In the genomic region with DNA sequence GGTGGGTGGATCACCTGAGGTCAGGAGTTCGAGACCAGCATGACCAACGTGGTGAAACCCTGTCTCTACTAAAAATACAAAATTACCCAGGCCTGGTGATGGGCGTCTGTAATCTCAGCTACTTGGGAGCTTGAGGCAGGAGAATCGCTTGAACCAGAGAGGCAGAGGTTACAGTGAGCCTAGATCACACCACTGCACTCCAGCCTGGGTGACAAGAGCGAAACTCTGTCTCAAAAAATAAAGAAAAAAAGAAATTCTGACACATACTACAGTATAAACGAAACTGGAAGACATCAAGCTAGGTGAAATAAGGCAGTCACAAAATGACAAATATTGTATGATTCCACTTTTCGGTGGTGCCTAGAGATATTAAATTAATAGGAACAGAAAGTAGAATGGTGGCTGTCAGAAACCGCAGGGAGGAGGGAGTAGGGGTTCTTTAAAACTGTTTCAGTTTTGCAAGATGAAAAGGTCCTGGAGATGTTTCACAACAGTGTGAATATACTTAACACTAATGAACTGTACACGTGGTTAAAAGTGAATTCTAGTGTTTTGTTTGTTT, we compare ENCODE assay signal across 8 cellular contexts. TPM values are rescaled to one million over a fixed set of nuclear protein-coding genes. Genes with fewer than 3 reads are reported as not detected.
DNase-seq lines count a peak whose midpoint lies in the region; ATAC-seq, FAIRE-seq and TF ChIP-seq lines count a peak whose summit lies in the region.

No MANE protein-coding gene starts in this region.

- H3K36me3 ChIP-seq in right lobe of liver (no peaks in the 10 kb centered on the region), HepG2 (replicated peaks in 1 of 2; ENCODE audit: control insufficient read depth in 1 of 2, insufficient read depth in 2 of 2, low read length in 2 of 2) (no peaks in the 10 kb centered on the region), SJCRH30 (no peaks in the 10 kb centered on the region)

- H3K4me3 Mint-ChIP-seq in activated CD8-positive, alpha-beta T cell treated with anti-CD3 and anti-CD28 coated beads for 36 hours = no peak overlapping the region
- peak overlapping the region; percentile 63 for H3K4me3 Mint-ChIP-seq in stimulated activated memory B cell treated with anti-CD40 and anti-IgM and Interleukin-4, amounts not matched to agents 10 μg/mL and 1 μg/mL and 100 μg/mL, for 72 hours

- H3K4me3 ChIP-seq in right lobe of liver = no peak overlapping the region
- no peak overlapping the region for H3K4me3 ChIP-seq in HepG2 (replicated peaks in 1 of 3; ENCODE audit: insufficient read depth in 1 of 3, low read depth in 2 of 3, low read length in 3 of 3)
- no peak overlapping the region for H3K4me3 ChIP-seq in SJCRH30

- intact Hi-C loops in right lobe of liver (cut with DNase I) (no loop called here), HepG2 (cut with micrococcal nuclease; ENCODE audit: unreplicated experiment) (no loop called here)
- intact Hi-C loops in activated CD8-positive, alpha-beta T cell treated with anti-CD3 and anti-CD28 coated beads for 36 hours (cut with micrococcal nuclease) = no loop called here

- FAIRE-seq in HepG2 (lab: Jason Lieb, UNC) = no peak

- in situ Hi-C loops in HepG2 (cut with HindIII; ENCODE audit: extremely low pct_ligation_motif_present, low pct_unique_long_range_greater_than_20kb) (no loop called here), G401 (cut with HindIII; ENCODE audit: low sequenced_read_pairs) (no loop called here)

- H4K20me1 ChIP-seq in HepG2 (ENCODE audit: insufficient read depth, low read length) = no peaks in the 10 kb centered on the region

- H2AFZ ChIP-seq in HepG2 (ENCODE audit: low read length) = no peak overlapping the region

- TF ChIP-seq RAD21 in HepG2 (CRISPR knock-in tag; IDR thresholded peaks at IDR 0.05) = no peak

- no peak overlapping the region for H3K27ac ChIP-seq in right lobe of liver
- H3K27ac ChIP-seq in HepG2 (ENCODE audit: extremely low read length, insufficient read depth, low read length) = no peak overlapping the region
- H3K27ac ChIP-seq in SJCRH30 = no peak overlapping the region

- no peak overlapping the region for H3K9ac ChIP-seq in HepG2 (ENCODE audit: insufficient read depth, low read depth, low read length)

- H3K79me2 ChIP-seq in HepG2 (ENCODE audit: insufficient read depth, low read length) = no peaks in the 10 kb centered on the region

- POLR2A ChIA-PET in HepG2 (lab: Yijun Ruan, JAX) = no interaction called here
- POLR2A ChIA-PET in activated CD8-positive, alpha-beta T cell treated with anti-CD3 and anti-CD28 coated beads for 36 hours (lab: Charles Lee) = interaction anchor here (0.6 to 2.1 kb wide), 6 partner anchors 12 to 153 kb away, joined by 3 to 6 read pairs (median 3); no protein-coding TSS in a partner anchor

- H3K4me1 Mint-ChIP-seq in activated CD8-positive, alpha-beta T cell treated with anti-CD3 and anti-CD28 coated beads for 36 hours (ENCODE audit: low read depth) = peaks cover 18% of the 10 kb centered on the region
- H3K4me1 Mint-ChIP-seq in stimulated activated memory B cell treated with anti-CD40 and anti-IgM and Interleukin-4, amounts not matched to agents 10 μg/mL and 1 μg/mL and 100 μg/mL, for 72 hours = peaks cover 54% of the 10 kb centered on the region

- H3K36me3 Mint-ChIP-seq in activated CD8-positive, alpha-beta T cell treated with anti-CD3 and anti-CD28 coated beads for 36 hours (ENCODE audit: low read depth) = no peaks in the 10 kb centered on the region
- no peaks in the 10 kb centered on the region for H3K36me3 Mint-ChIP-seq in stimulated activated memory B cell treated with anti-CD40 and anti-IgM and Interleukin-4, amounts not matched to agents 10 μg/mL and 1 μg/mL and 100 μg/mL, for 72 hours

- TF ChIP-seq CTCF in right lobe of liver (IDR thresholded peaks at IDR 0.05) (no peak), HepG2 (CRISPR knock-in tag; IDR thresholded peaks at IDR 0.05) (no peak)
- TF ChIP-seq CTCF in activated CD8-positive, alpha-beta T cell treated with anti-CD3 and anti-CD28 coated beads for 36 hours (IDR thresholded peaks at IDR 0.05) = no peak

- peak; percentile 34 to 70 (median 50) for ATAC-seq in right lobe of liver
- no peak for ATAC-seq in HepG2
- ATAC-seq in HG03196 (IDR thresholded peaks at IDR 0.05; ENCODE audit: unreplicated experiment) = peak; percentile 83
- ATAC-seq in activated CD8-positive, alpha-beta T cell treated with anti-CD3 and anti-CD28 coated beads for 36 hours = peak; percentile 93
- peak; percentile 96 for ATAC-seq in stimulated activated memory B cell treated with anti-CD40 and anti-IgM and Interleukin-4, amounts not matched to agents 10 μg/mL and 1 μg/mL and 100 μg/mL, for 72 hours

- H3K9me3 ChIP-seq in right lobe of liver = no peaks in the 10 kb centered on the region
- H3K9me3 ChIP-seq in HepG2 (ENCODE audit: low read length) = no peaks in the 10 kb centered on the region
- no peaks in the 10 kb centered on the region; the same call in 1 of the 2 replicates for H3K9me3 ChIP-seq in SJCRH30 (replicated peaks)

- 53% methylated on average over 7 of the region's 9 CpGs for WGBS in right lobe of liver (ENCODE audit: insufficient coverage, low coverage, low lambda C conversion rate, missing lambda C conversion rate)
- 24% methylated on average over 9 of the region's 9 CpGs for WGBS in HepG2 (ENCODE audit: low lambda C conversion rate)

- no peak overlapping the region for H3K4me2 ChIP-seq in HepG2 (ENCODE audit: low read depth, low read length)

- TF ChIP-seq POLR2A in right lobe of liver (IDR thresholded peaks at IDR 0.05) = no peak
- no peak for TF ChIP-seq POLR2A in HepG2 (IDR thresholded peaks at IDR 0.05; ENCODE audit: insufficient read depth in 1 of 2, low read depth in 2 of 2, low read length in 2 of 2)

- no peak for TF ChIP-seq EP300 in HepG2 (IDR thresholded peaks at IDR 0.05; ENCODE audit: low read depth in 2 of 2, low read length in 2 of 2)
- no peak for TF ChIP-seq EP300 in HepG2 (CRISPR knock-in tag; IDR thresholded peaks at IDR 0.05; ENCODE audit: borderline replicate concordance)

- H3K27ac Mint-ChIP-seq in activated CD8-positive, alpha-beta T cell treated with anti-CD3 and anti-CD28 coated beads for 36 hours = peak overlapping the region; percentile 50
- H3K27ac Mint-ChIP-seq in stimulated activated memory B cell treated with anti-CD40 and anti-IgM and Interleukin-4, amounts not matched to agents 10 μg/mL and 1 μg/mL and 100 μg/mL, for 72 hours = peak overlapping the region; percentile 90

- no peaks in the 10 kb centered on the region for H3K9me3 Mint-ChIP-seq in activated CD8-positive, alpha-beta T cell treated with anti-CD3 and anti-CD28 coated beads for 36 hours
- H3K9me3 Mint-ChIP-seq in stimulated activated memory B cell treated with anti-CD40 and anti-IgM and Interleukin-4, amounts not matched to agents 10 μg/mL and 1 μg/mL and 100 μg/mL, for 72 hours = no peaks in the 10 kb centered on the region

- CTCF ChIA-PET in HepG2 (lab: Yijun Ruan, JAX; ENCODE audit: low intra/inter-chr PET ratio, low total read pairs) = no interaction called here
- CTCF ChIA-PET in activated CD8-positive, alpha-beta T cell treated with anti-CD3 and anti-CD28 coated beads for 36 hours (lab: Charles Lee) = interaction anchor here (1.2 to 4.2 kb wide), 3 partner anchors 11 to 263 kb away, joined by 3 to 20 read pairs (median 3); no protein-coding TSS in a partner anchor

- no TSS peak for BruUV-seq in HepG2 (replicated peaks; lab: Mats Ljungman, UMichigan)

- H3K4me1 ChIP-seq in right lobe of liver = no peaks in the 10 kb centered on the region
- peaks cover 17% of the 10 kb centered on the region for H3K4me1 ChIP-seq in HepG2 (ENCODE audit: insufficient read depth, low read length)
- no peaks in the 10 kb centered on the region for H3K4me1 ChIP-seq in SJCRH30

- no peak for DNase-seq in right lobe of liver
- DNase-seq in HepG2 (ENCODE audit: low spot score) = no peak
- DNase-seq in activated CD8-positive, alpha-beta T cell treated with anti-CD3 and anti-CD28 coated beads for 36 hours = peak; percentile 87
- DNase-seq in SJCRH30 = no peak
- DNase-seq in G401 (ENCODE audit: low spot score) = no peak
- DNase-seq in pons (ENCODE audit: low spot score) = no peak

- H3K27me3 Mint-ChIP-seq in activated CD8-positive, alpha-beta T cell treated with anti-CD3 and anti-CD28 coated beads for 36 hours = peaks cover 7% of the 10 kb centered on the region
- no peaks in the 10 kb centered on the region for H3K27me3 Mint-ChIP-seq in stimulated activated memory B cell treated with anti-CD40 and anti-IgM and Interleukin-4, amounts not matched to agents 10 μg/mL and 1 μg/mL and 100 μg/mL, for 72 hours

- H3K27me3 ChIP-seq in right lobe of liver = no peaks in the 10 kb centered on the region
- H3K27me3 ChIP-seq in HepG2 (ENCODE audit: control insufficient read depth in 1 of 2, insufficient read depth in 2 of 2, low read length in 2 of 2) = 0 out of 5 replicates have a peak, but pooled peaks cover 0 to 1% of the 10 kb centered on the region in 2 experiments
- peaks cover 29% of the 10 kb centered on the region for H3K27me3 ChIP-seq in SJCRH30

RNA-seq across cellular contexts. Expression of gene PILRA, which starts 23.2 kb away (rescaled TPM):
- total RNA-seq in right lobe of liver (1 to 10 TPM; 1.4 to 7.1 (median 4.0) TPM), HepG2 (2016; rRNA removed; fragmentation: Illumina TruSeq; extraction: Trizol) (0.13 TPM in 1 of 2 replicates, not detected in the other)
- total RNA-seq in HepG2 (2016; cell fraction: cytosol; rRNA removed; fragmentation: Illumina TruSeq; extraction: Trizol; ENCODE audit: low read depth) = not detected in 2 replicates
- 0.13 and 0.24 TPM in 2 replicates for total RNA-seq in HepG2 (2016; cell fraction: insoluble cytoplasmic fraction; rRNA removed; fragmentation: Illumina TruSeq; extraction: Trizol)
- total RNA-seq in HepG2 (2016; cell fraction: membrane; rRNA removed; fragmentation: Illumina TruSeq; extraction: Trizol) = not detected in 2 replicates
- total RNA-seq in HepG2 (2016; cell fraction: nucleus; rRNA removed; fragmentation: Illumina TruSeq; extraction: Trizol) = not detected in 2 replicates
- polyA plus RNA-seq in HepG2 (2011; rRNA removed) = 0.97 and 1.3 TPM in 2 replicates
- 0.24 and 0.41 TPM in 2 replicates for polyA plus RNA-seq in HepG2 (2011; cell fraction: cytosol; rRNA removed)
- polyA plus RNA-seq in HepG2 (2011; cell fraction: nucleus; rRNA removed) = 3.1 and 3.6 TPM in 2 replicates
- 0.39 and 1.1 TPM in 2 replicates for polyA plus RNA-seq in HepG2 (2012)
- polyA plus RNA-seq in HepG2 (2016; cell fraction: cytosol; fragmentation: Illumina TruSeq; extraction: Trizol; ENCODE audit: low read depth) = not detected in 2 replicates
- 0.34 TPM in 1 of 2 replicates, not detected in the other for polyA plus RNA-seq in HepG2 (2016; cell fraction: insoluble cytoplasmic fraction; fragmentation: Illumina TruSeq; extraction: Trizol; ENCODE audit: low read depth)
- 0.14 TPM in 1 of 2 replicates, not detected in the other for polyA plus RNA-seq in HepG2 (2016; cell fraction: membrane; fragmentation: Illumina TruSeq; extraction: Trizol; ENCODE audit: low read depth)
- polyA plus RNA-seq in HepG2 (2016; cell fraction: nucleus; fragmentation: Illumina TruSeq; extraction: Trizol; ENCODE audit: insufficient read depth, low read depth) = 0.79 and 1.7 TPM in 2 replicates
- 1.4 and 10.4 TPM in 2 replicates for polyA minus RNA-seq in HepG2 (2011; rRNA and poly(A)+ RNA removed; ENCODE audit: low replicate concordance)
- polyA minus RNA-seq in HepG2 (2011; cell fraction: cytosol; rRNA and poly(A)+ RNA removed) = not detected in 2 replicates
- 1.6 and 1.9 TPM in 2 replicates for polyA minus RNA-seq in HepG2 (2011; cell fraction: nucleus; rRNA and poly(A)+ RNA removed)
- total RNA-seq in activated CD8-positive, alpha-beta T cell treated with anti-CD3 and anti-CD28 coated beads for 36 hours = 1 to 10 TPM; 5.8 to 6.6 TPM
- total RNA-seq in SJCRH30 (2014; rRNA removed; shearing (Covaris generic)) = 0.83 TPM in 1 of 2 replicates, not detected in the other
- 1.6 TPM in 1 of 2 replicates, not detected in the other for total RNA-seq in G401 (2014; rRNA removed; shearing (Covaris generic))

RNA-seq across cellular contexts. Expression of gene ZCWPW1, which starts 32.0 kb away (rescaled TPM):
- total RNA-seq in right lobe of liver (1 to 10 TPM in 5 of 6 experiments, under 1 TPM in 1; 0.86 to 5.7 (median 2.7) TPM), HepG2 (2016; rRNA removed; fragmentation: Illumina TruSeq; extraction: Trizol) (2.5 and 2.6 TPM in 2 replicates)
- 2.1 and 2.2 TPM in 2 replicates for total RNA-seq in HepG2 (2016; cell fraction: cytosol; rRNA removed; fragmentation: Illumina TruSeq; extraction: Trizol; ENCODE audit: low read depth)
- 1.8 and 1.9 TPM in 2 replicates for total RNA-seq in HepG2 (2016; cell fraction: insoluble cytoplasmic fraction; rRNA removed; fragmentation: Illumina TruSeq; extraction: Trizol)
- 2.5 and 3.9 TPM in 2 replicates for total RNA-seq in HepG2 (2016; cell fraction: membrane; rRNA removed; fragmentation: Illumina TruSeq; extraction: Trizol)
- total RNA-seq in HepG2 (2016; cell fraction: nucleus; rRNA removed; fragmentation: Illumina TruSeq; extraction: Trizol) = 1.5 and 2.4 TPM in 2 replicates
- 1.6 and 2.4 TPM in 2 replicates for polyA plus RNA-seq in HepG2 (2011; rRNA removed)
- 1.1 and 1.3 TPM in 2 replicates for polyA plus RNA-seq in HepG2 (2011; cell fraction: cytosol; rRNA removed)
- polyA plus RNA-seq in HepG2 (2011; cell fraction: nucleus; rRNA removed) = 4.8 and 5.3 TPM in 2 replicates
- polyA plus RNA-seq in HepG2 (2012) = 1.8 and 2.3 TPM in 2 replicates
- polyA plus RNA-seq in HepG2 (2016; cell fraction: cytosol; fragmentation: Illumina TruSeq; extraction: Trizol; ENCODE audit: low read depth) = 1.4 and 2.2 TPM in 2 replicates
- 2.0 and 2.9 TPM in 2 replicates for polyA plus RNA-seq in HepG2 (2016; cell fraction: insoluble cytoplasmic fraction; fragmentation: Illumina TruSeq; extraction: Trizol; ENCODE audit: low read depth)
- 1.8 and 2.6 TPM in 2 replicates for polyA plus RNA-seq in HepG2 (2016; cell fraction: membrane; fragmentation: Illumina TruSeq; extraction: Trizol; ENCODE audit: low read depth)
- polyA plus RNA-seq in HepG2 (2016; cell fraction: nucleus; fragmentation: Illumina TruSeq; extraction: Trizol; ENCODE audit: insufficient read depth, low read depth) = 5.2 and 6.5 TPM in 2 replicates
- 0.28 and 1.5 TPM in 2 replicates for polyA minus RNA-seq in HepG2 (2011; rRNA and poly(A)+ RNA removed; ENCODE audit: low replicate concordance)
- polyA minus RNA-seq in HepG2 (2011; cell fraction: cytosol; rRNA and poly(A)+ RNA removed) = 0.49 and 1.1 TPM in 2 replicates
- polyA minus RNA-seq in HepG2 (2011; cell fraction: nucleus; rRNA and poly(A)+ RNA removed) = 1.7 and 3.3 TPM in 2 replicates
- 1 to 10 TPM; 2.5 to 3.6 TPM for total RNA-seq in activated CD8-positive, alpha-beta T cell treated with anti-CD3 and anti-CD28 coated beads for 36 hours
- 1.1 and 1.2 TPM in 2 replicates for total RNA-seq in SJCRH30 (2014; rRNA removed; shearing (Covaris generic))
- total RNA-seq in G401 (2014; rRNA removed; shearing (Covaris generic)) = 0.54 and 0.62 TPM in 2 replicates

RNA-seq across cellular contexts. Expression of gene MEPCE, which starts 33.1 kb away (rescaled TPM):
- total RNA-seq in right lobe of liver (10 to 100 TPM; 17.1 to 25.1 (median 20.7) TPM), HepG2 (2016; rRNA removed; fragmentation: Illumina TruSeq; extraction: Trizol) (22.6 and 26.0 TPM in 2 replicates)
- total RNA-seq in HepG2 (2016; cell fraction: cytosol; rRNA removed; fragmentation: Illumina TruSeq; extraction: Trizol; ENCODE audit: low read depth) = 3.8 and 3.9 TPM in 2 replicates
- 20.2 and 25.7 TPM in 2 replicates for total RNA-seq in HepG2 (2016; cell fraction: insoluble cytoplasmic fraction; rRNA removed; fragmentation: Illumina TruSeq; extraction: Trizol)
- 12.8 and 14.8 TPM in 2 replicates for total RNA-seq in HepG2 (2016; cell fraction: membrane; rRNA removed; fragmentation: Illumina TruSeq; extraction: Trizol)
- 14.9 and 18.9 TPM in 2 replicates for total RNA-seq in HepG2 (2016; cell fraction: nucleus; rRNA removed; fragmentation: Illumina TruSeq; extraction: Trizol)
- 12.3 and 12.7 TPM in 2 replicates for polyA plus RNA-seq in HepG2 (2011; rRNA removed)
- 9.2 and 10.6 TPM in 2 replicates for polyA plus RNA-seq in HepG2 (2011; cell fraction: cytosol; rRNA removed)
- polyA plus RNA-seq in HepG2 (2011; cell fraction: nucleus; rRNA removed) = 18.9 and 27.3 TPM in 2 replicates
- 14.6 and 17.9 TPM in 2 replicates for polyA plus RNA-seq in HepG2 (2012)
- polyA plus RNA-seq in HepG2 (2016; cell fraction: cytosol; fragmentation: Illumina TruSeq; extraction: Trizol; ENCODE audit: low read depth) = 3.0 and 3.3 TPM in 2 replicates
- 20.4 and 25.4 TPM in 2 replicates for polyA plus RNA-seq in HepG2 (2016; cell fraction: insoluble cytoplasmic fraction; fragmentation: Illumina TruSeq; extraction: Trizol; ENCODE audit: low read depth)
- 8.6 and 9.6 TPM in 2 replicates for polyA plus RNA-seq in HepG2 (2016; cell fraction: membrane; fragmentation: Illumina TruSeq; extraction: Trizol; ENCODE audit: low read depth)
- polyA plus RNA-seq in HepG2 (2016; cell fraction: nucleus; fragmentation: Illumina TruSeq; extraction: Trizol; ENCODE audit: insufficient read depth, low read depth) = 23.4 and 28.3 TPM in 2 replicates
- 44.0 and 89.0 TPM in 2 replicates for polyA minus RNA-seq in HepG2 (2011; rRNA and poly(A)+ RNA removed; ENCODE audit: low replicate concordance)
- 8.6 and 10.8 TPM in 2 replicates for polyA minus RNA-seq in HepG2 (2011; cell fraction: cytosol; rRNA and poly(A)+ RNA removed)
- polyA minus RNA-seq in HepG2 (2011; cell fraction: nucleus; rRNA and poly(A)+ RNA removed) = 27.3 and 30.2 TPM in 2 replicates
- 10 to 100 TPM; 38.3 to 38.8 TPM for total RNA-seq in activated CD8-positive, alpha-beta T cell treated with anti-CD3 and anti-CD28 coated beads for 36 hours
- total RNA-seq in SJCRH30 (2014; rRNA removed; shearing (Covaris generic)) = 48.2 and 50.6 TPM in 2 replicates
- 42.5 and 57.7 TPM in 2 replicates for total RNA-seq in G401 (2014; rRNA removed; shearing (Covaris generic))

RNA-seq across cellular contexts. Expression of gene PILRB, which starts 38.6 kb away (rescaled TPM):
- 10 to 100 TPM; 12.0 to 36.2 (median 22.7) TPM for total RNA-seq in right lobe of liver
- total RNA-seq in HepG2 (2016; rRNA removed; fragmentation: Illumina TruSeq; extraction: Trizol) = 5.6 and 16.6 TPM in 2 replicates
- 12.8 and 13.9 TPM in 2 replicates for total RNA-seq in HepG2 (2016; cell fraction: cytosol; rRNA removed; fragmentation: Illumina TruSeq; extraction: Trizol; ENCODE audit: low read depth)
- total RNA-seq in HepG2 (2016; cell fraction: insoluble cytoplasmic fraction; rRNA removed; fragmentation: Illumina TruSeq; extraction: Trizol) = 3.9 and 16.7 TPM in 2 replicates
- total RNA-seq in HepG2 (2016; cell fraction: membrane; rRNA removed; fragmentation: Illumina TruSeq; extraction: Trizol) = 13.5 and 15.0 TPM in 2 replicates
- total RNA-seq in HepG2 (2016; cell fraction: nucleus; rRNA removed; fragmentation: Illumina TruSeq; extraction: Trizol) = 21.2 TPM in 2 replicates
- 33.0 and 33.8 TPM in 2 replicates for polyA plus RNA-seq in HepG2 (2011; rRNA removed)
- 11.8 and 15.4 TPM in 2 replicates for polyA plus RNA-seq in HepG2 (2011; cell fraction: cytosol; rRNA removed)
- 225 and 245 TPM in 2 replicates for polyA plus RNA-seq in HepG2 (2011; cell fraction: nucleus; rRNA removed)
- 9.7 and 13.3 TPM in 2 replicates for polyA plus RNA-seq in HepG2 (2012)
- 6.0 and 6.1 TPM in 2 replicates for polyA plus RNA-seq in HepG2 (2016; cell fraction: cytosol; fragmentation: Illumina TruSeq; extraction: Trizol; ENCODE audit: low read depth)
- polyA plus RNA-seq in HepG2 (2016; cell fraction: insoluble cytoplasmic fraction; fragmentation: Illumina TruSeq; extraction: Trizol; ENCODE audit: low read depth) = 4.8 and 5.6 TPM in 2 replicates
- 6.2 and 8.7 TPM in 2 replicates for polyA plus RNA-seq in HepG2 (2016; cell fraction: membrane; fragmentation: Illumina TruSeq; extraction: Trizol; ENCODE audit: low read depth)
- polyA plus RNA-seq in HepG2 (2016; cell fraction: nucleus; fragmentation: Illumina TruSeq; extraction: Trizol; ENCODE audit: insufficient read depth, low read depth) = 70.3 and 84.6 TPM in 2 replicates
- 11.9 and 38.3 TPM in 2 replicates for polyA minus RNA-seq in HepG2 (2011; rRNA and poly(A)+ RNA removed; ENCODE audit: low replicate concordance)
- 1.8 and 1.9 TPM in 2 replicates for polyA minus RNA-seq in HepG2 (2011; cell fraction: cytosol; rRNA and poly(A)+ RNA removed)
- polyA minus RNA-seq in HepG2 (2011; cell fraction: nucleus; rRNA and poly(A)+ RNA removed) = 19.1 and 21.0 TPM in 2 replicates
- 10 to 100 TPM; 43.7 to 46.8 TPM for total RNA-seq in activated CD8-positive, alpha-beta T cell treated with anti-CD3 and anti-CD28 coated beads for 36 hours
- 13.3 and 28.0 TPM in 2 replicates for total RNA-seq in SJCRH30 (2014; rRNA removed; shearing (Covaris generic))
- total RNA-seq in G401 (2014; rRNA removed; shearing (Covaris generic)) = 14.7 and 21.5 TPM in 2 replicates

RNA-seq across cellular contexts. Expression of gene PPP1R35, which starts 39.8 kb away (rescaled TPM):
- 10 to 100 TPM in 5 of 6 experiments, 1 to 10 TPM in 1; 9.8 to 26.8 (median 13.2) TPM for total RNA-seq in right lobe of liver
- total RNA-seq in HepG2 (2016; rRNA removed; fragmentation: Illumina TruSeq; extraction: Trizol) = 16.7 and 24.8 TPM in 2 replicates
- total RNA-seq in HepG2 (2016; cell fraction: cytosol; rRNA removed; fragmentation: Illumina TruSeq; extraction: Trizol; ENCODE audit: low read depth) = 16.5 and 21.7 TPM in 2 replicates
- total RNA-seq in HepG2 (2016; cell fraction: insoluble cytoplasmic fraction; rRNA removed; fragmentation: Illumina TruSeq; extraction: Trizol) = 19.3 and 24.7 TPM in 2 replicates
- total RNA-seq in HepG2 (2016; cell fraction: membrane; rRNA removed; fragmentation: Illumina TruSeq; extraction: Trizol) = 16.5 and 20.1 TPM in 2 replicates
- total RNA-seq in HepG2 (2016; cell fraction: nucleus; rRNA removed; fragmentation: Illumina TruSeq; extraction: Trizol) = 13.8 and 17.9 TPM in 2 replicates
- 26.4 and 29.0 TPM in 2 replicates for polyA plus RNA-seq in HepG2 (2011; rRNA removed)
- 18.0 and 33.0 TPM in 2 replicates for polyA plus RNA-seq in HepG2 (2011; cell fraction: cytosol; rRNA removed)
- polyA plus RNA-seq in HepG2 (2011; cell fraction: nucleus; rRNA removed) = 102 and 127 TPM in 2 replicates
- 17.6 and 20.1 TPM in 2 replicates for polyA plus RNA-seq in HepG2 (2012)
- polyA plus RNA-seq in HepG2 (2016; cell fraction: cytosol; fragmentation: Illumina TruSeq; extraction: Trizol; ENCODE audit: low read depth) = 16.5 and 23.2 TPM in 2 replicates
- polyA plus RNA-seq in HepG2 (2016; cell fraction: insoluble cytoplasmic fraction; fragmentation: Illumina TruSeq; extraction: Trizol; ENCODE audit: low read depth) = 21.3 TPM in 2 replicates
- polyA plus RNA-seq in HepG2 (2016; cell fraction: membrane; fragmentation: Illumina TruSeq; extraction: Trizol; ENCODE audit: low read depth) = 13.7 and 17.5 TPM in 2 replicates
- 39.6 and 40.4 TPM in 2 replicates for polyA plus RNA-seq in HepG2 (2016; cell fraction: nucleus; fragmentation: Illumina TruSeq; extraction: Trizol; ENCODE audit: insufficient read depth, low read depth)
- 13.2 and 24.1 TPM in 2 replicates for polyA minus RNA-seq in HepG2 (2011; rRNA and poly(A)+ RNA removed; ENCODE audit: low replicate concordance)
- polyA minus RNA-seq in HepG2 (2011; cell fraction: cytosol; rRNA and poly(A)+ RNA removed) = 10.6 and 13.9 TPM in 2 replicates
- polyA minus RNA-seq in HepG2 (2011; cell fraction: nucleus; rRNA and poly(A)+ RNA removed) = 7.1 and 7.3 TPM in 2 replicates
- 10 to 100 TPM; 63.4 to 67.8 TPM for total RNA-seq in activated CD8-positive, alpha-beta T cell treated with anti-CD3 and anti-CD28 coated beads for 36 hours
- total RNA-seq in SJCRH30 (2014; rRNA removed; shearing (Covaris generic)) = 11.2 and 11.7 TPM in 2 replicates
- total RNA-seq in G401 (2014; rRNA removed; shearing (Covaris generic)) = 56.1 and 59.4 TPM in 2 replicates
